Comparison of ENCODE assay signal across 1 cellular context in genomic region chr9:134375430-134376385, GRCh38.
TF ChIP-seq lines count a peak whose summit lies in the region.

No MANE protein-coding gene starts in this region.

TF ChIP-seq in H1, 55 proteins besides CTCF, POLR2A, EP300 and RAD21 (continued from another document):
- TF ChIP-seq CHD7 (IDR thresholded peaks at IDR 0.05; ENCODE audit: insufficient replicate concordance, low read length) (no peak), CBX5 (IDR thresholded peaks at IDR 0.05; ENCODE audit: low read depth, low read length) (no peak), RNF2 (IDR thresholded peaks at IDR 0.05; ENCODE audit: borderline replicate concordance, low read depth, low read length, missing control alignments, poor library complexity, severe bottlenecking) (no peak), SRF (IDR thresholded peaks at IDR 0.05; ENCODE audit: low read depth, low read length) (no peak), EZH2 (IDR thresholded peaks at IDR 0.05; ENCODE audit: low read depth, low read length, severe bottlenecking) (no peak), MAX (IDR thresholded peaks at IDR 0.05) (no peak), RXRA (IDR thresholded peaks at IDR 0.05; ENCODE audit: insufficient read depth, low read depth, low read length) (no peak), CBX8 (IDR thresholded peaks at IDR 0.05; ENCODE audit: borderline replicate concordance, low read depth, low read length) (no peak), POU5F1 (IDR thresholded peaks at IDR 0.05; ENCODE audit: low read depth, low read length) (no peak), TCF12 (IDR thresholded peaks at IDR 0.05; ENCODE audit: low read depth, low read length) (no peak), SIX5 (IDR thresholded peaks at IDR 0.05; ENCODE audit: low read depth, low read length) (no peak), YY1 (IDR thresholded peaks at IDR 0.05; ENCODE audit: low read depth, low read length) (no peak), RBBP5 (IDR thresholded peaks at IDR 0.05; ENCODE audit: borderline replicate concordance, low read depth, low read length) (no peak)
- TF ChIP-seq, protein P1, sequence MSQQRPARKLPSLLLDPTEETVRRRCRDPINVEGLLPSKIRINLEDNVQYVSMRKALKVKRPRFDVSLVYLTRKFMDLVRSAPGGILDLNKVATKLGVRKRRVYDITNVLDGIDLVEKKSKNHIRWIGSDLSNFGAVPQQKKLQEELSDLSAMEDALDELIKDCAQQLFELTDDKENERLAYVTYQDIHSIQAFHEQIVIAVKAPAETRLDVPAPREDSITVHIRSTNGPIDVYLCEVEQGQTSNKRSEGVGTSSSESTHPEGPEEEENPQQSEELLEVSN (IDR thresholded peaks at IDR 0.05): no peak
